In genomic region chr7:106968160-106968559, GRCh38 we compare ENCODE assay signal across 1 cellular context.
TF ChIP-seq lines count a peak whose summit lies in the region.

No MANE protein-coding gene starts in this region.

TF ChIP-seq in K562, 482 proteins besides CTCF, POLR2A, EP300 and RAD21 (continued from another document):
- TF ChIP-seq, protein P1, sequence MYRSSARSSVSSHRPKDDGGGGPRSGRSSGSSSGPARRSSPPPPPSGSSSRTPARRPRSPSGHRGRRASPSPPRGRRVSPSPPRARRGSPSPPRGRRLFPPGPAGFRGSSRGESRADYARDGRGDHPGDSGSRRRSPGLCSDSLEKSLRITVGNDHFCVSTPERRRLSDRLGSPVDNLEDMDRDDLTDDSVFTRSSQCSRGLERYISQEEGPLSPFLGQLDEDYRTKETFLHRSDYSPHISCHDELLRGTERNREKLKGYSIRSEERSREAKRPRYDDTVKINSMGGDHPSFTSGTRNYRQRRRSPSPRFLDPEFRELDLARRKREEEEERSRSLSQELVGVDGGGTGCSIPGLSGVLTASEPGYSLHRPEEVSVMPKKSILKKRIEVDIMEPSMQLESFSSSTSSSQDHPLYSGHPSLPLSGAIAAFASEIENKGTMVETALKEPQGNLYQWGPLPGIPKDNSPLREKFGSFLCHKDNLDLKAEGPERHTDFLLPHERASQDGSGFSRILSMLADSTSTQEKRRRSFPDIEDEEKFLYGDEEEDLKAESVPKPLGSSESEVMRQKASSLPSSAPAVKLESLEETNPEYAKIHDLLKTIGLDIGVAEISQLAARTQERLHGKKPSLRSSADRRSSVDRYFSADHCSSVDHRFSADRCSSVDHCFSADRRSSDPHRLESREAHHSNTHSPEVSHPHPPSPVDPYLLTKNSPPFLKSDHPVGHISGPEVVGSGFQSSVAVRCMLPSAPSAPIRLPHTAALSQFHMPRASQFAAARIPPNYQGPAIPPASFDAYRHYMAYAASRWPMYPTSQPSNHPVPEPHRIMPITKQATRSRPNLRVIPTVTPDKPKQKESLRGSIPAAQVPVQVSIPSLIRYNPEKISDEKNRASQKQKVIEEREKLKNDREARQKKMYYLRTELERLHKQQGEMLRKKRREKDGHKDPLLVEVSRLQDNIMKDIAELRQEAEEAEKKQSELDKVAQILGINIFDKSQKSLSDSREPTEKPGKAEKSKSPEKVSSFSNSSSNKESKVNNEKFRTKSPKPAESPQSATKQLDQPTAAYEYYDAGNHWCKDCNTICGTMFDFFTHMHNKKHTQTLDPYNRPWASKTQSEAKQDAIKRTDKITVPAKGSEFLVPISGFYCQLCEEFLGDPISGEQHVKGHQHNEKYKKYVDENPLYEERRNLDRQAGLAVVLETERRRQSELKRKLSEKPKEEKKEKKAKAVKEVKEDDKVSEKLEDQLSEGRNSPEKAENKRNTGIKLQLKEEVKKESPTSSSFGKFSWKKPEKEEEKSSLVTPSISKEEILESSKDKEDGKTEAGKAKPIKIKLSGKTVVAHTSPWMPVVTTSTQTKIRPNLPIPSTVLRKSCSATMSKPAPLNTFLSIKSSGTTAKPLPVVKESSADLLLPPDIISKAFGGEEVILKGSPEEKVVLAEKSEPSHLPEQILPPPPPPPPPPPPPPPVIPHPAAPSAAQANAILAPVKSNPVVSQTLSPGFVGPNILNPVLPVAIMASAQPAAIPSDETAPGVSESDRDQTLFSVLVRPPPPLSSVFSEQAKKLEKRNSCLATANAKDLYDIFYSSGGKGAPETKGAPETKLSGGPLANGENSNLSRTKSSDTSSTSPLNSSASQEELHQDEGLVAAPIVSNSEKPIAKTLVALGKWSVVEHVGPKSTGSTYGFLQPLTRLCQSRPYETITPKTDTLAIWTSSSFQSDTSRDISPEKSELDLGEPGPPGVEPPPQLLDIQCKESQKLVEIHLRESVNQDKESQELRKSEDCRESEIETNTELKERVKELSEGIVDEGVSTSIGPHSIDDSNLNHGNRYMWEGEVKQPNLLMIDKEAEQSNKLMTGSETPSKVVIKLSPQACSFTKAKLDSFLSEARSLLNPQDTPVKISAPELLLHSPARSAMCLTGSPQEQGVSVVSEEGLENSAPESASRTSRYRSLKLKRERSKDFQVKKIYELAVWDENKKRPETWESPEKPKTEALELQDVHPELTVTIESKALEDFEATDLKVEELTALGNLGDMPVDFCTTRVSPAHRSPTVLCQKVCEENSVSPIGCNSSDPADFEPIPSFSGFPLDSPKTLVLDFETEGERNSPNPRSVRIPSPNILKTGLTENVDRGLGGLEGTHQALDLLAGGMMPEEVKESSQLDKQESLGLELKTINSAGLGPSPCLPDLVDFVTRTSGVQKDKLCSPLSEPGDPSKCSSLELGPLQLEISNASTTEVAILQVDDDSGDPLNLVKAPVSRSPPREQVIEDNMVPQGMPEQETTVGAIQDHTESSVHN (IDR thresholded peaks at IDR 0.05; ENCODE audit: borderline replicate concordance in 1 of 2, low read depth in 1 of 2), result no peak
- TF ChIP-seq, protein P2, sequence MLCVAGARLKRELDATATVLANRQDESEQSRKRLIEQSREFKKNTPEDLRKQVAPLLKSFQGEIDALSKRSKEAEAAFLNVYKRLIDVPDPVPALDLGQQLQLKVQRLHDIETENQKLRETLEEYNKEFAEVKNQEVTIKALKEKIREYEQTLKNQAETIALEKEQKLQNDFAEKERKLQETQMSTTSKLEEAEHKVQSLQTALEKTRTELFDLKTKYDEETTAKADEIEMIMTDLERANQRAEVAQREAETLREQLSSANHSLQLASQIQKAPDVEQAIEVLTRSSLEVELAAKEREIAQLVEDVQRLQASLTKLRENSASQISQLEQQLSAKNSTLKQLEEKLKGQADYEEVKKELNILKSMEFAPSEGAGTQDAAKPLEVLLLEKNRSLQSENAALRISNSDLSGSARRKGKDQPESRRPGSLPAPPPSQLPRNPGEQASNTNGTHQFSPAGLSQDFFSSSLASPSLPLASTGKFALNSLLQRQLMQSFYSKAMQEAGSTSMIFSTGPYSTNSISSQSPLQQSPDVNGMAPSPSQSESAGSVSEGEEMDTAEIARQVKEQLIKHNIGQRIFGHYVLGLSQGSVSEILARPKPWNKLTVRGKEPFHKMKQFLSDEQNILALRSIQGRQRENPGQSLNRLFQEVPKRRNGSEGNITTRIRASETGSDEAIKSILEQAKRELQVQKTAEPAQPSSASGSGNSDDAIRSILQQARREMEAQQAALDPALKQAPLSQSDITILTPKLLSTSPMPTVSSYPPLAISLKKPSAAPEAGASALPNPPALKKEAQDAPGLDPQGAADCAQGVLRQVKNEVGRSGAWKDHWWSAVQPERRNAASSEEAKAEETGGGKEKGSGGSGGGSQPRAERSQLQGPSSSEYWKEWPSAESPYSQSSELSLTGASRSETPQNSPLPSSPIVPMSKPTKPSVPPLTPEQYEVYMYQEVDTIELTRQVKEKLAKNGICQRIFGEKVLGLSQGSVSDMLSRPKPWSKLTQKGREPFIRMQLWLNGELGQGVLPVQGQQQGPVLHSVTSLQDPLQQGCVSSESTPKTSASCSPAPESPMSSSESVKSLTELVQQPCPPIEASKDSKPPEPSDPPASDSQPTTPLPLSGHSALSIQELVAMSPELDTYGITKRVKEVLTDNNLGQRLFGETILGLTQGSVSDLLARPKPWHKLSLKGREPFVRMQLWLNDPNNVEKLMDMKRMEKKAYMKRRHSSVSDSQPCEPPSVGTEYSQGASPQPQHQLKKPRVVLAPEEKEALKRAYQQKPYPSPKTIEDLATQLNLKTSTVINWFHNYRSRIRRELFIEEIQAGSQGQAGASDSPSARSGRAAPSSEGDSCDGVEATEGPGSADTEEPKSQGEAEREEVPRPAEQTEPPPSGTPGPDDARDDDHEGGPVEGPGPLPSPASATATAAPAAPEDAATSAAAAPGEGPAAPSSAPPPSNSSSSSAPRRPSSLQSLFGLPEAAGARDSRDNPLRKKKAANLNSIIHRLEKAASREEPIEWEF (CRISPR knock-in tag; IDR thresholded peaks at IDR 0.05), result no peak
- TF ChIP-seq EWSR1 (IDR thresholded peaks at IDR 0.05; ENCODE audit: borderline replicate concordance, low read depth, partially characterized antibody) (no peak), EHMT2 (IDR thresholded peaks at IDR 0.05) (no peak), GMEB1 (CRISPR knock-in tag; IDR thresholded peaks at IDR 0.05) (no peak), TCF7 (IDR thresholded peaks at IDR 0.05; ENCODE audit: borderline replicate concordance) (no peak)
